In genomic region chr19:5128932-5129389, GRCh38 we compare ENCODE assay signal across 11 cellular contexts.
DNase-seq lines count a peak whose midpoint lies in the region; ATAC-seq, FAIRE-seq and TF ChIP-seq lines count a peak whose summit lies in the region.
"Had no signal": no experiment of that assay in that cellular context is flagged by ENCODE, and none has a peak within 500 bp of the region (broad histone marks: within the 10 kb centered on the region; RNA-seq: fewer than 3 reads in every experiment).

No MANE protein-coding gene starts in this region.

- peaks cover 3% of the 10 kb centered on the region for H3K27me3 Mint-ChIP-seq in brain
- no peaks in the 10 kb centered on the region for H3K27me3 Mint-ChIP-seq in stimulated activated naive B cell treated with anti-CD40 and anti-IgM and Interleukin-4, amounts not matched to agents 10 μg/mL and 1 μg/mL and 100 μg/mL, for 72 hours
- H3K27me3 Mint-ChIP-seq in natural killer cell treated with Interleukin-12 subunit alpha and Interleukin-12 subunit beta and Interleukin-15 and Interleukin-18, amount 100 ng/mL, for 72 hours, result no peaks in the 10 kb centered on the region

- H3K4me3 Mint-ChIP-seq in brain, result no peak overlapping the region
- peak overlapping the region; percentile 41 to 97 for H3K4me3 Mint-ChIP-seq in stimulated activated naive B cell treated with anti-CD40 and anti-IgM and Interleukin-4, amounts not matched to agents 10 μg/mL and 1 μg/mL and 100 μg/mL, for 72 hours
- H3K4me3 Mint-ChIP-seq in natural killer cell treated with Interleukin-12 subunit alpha and Interleukin-12 subunit beta and Interleukin-15 and Interleukin-18, amount 100 ng/mL, for 72 hours, result no peak overlapping the region
- H3K4me3 Mint-ChIP-seq: neural progenitor cell had no signal

- peak overlapping the region in 3 of 5 experiments; percentile 36 to 56 (median 50) for H3K27ac Mint-ChIP-seq in brain
- peak overlapping the region; percentile 98 for H3K27ac Mint-ChIP-seq in stimulated activated naive B cell treated with anti-CD40 and anti-IgM and Interleukin-4, amounts not matched to agents 10 μg/mL and 1 μg/mL and 100 μg/mL, for 72 hours
- no peak overlapping the region for H3K27ac Mint-ChIP-seq in natural killer cell treated with Interleukin-12 subunit alpha and Interleukin-12 subunit beta and Interleukin-15 and Interleukin-18, amount 100 ng/mL, for 72 hours
- H3K27ac Mint-ChIP-seq: neural progenitor cell had no signal

- no peak for TF ChIP-seq EP300 in Ishikawa (IDR thresholded peaks at IDR 0.05; ENCODE audit: borderline replicate concordance)

- DNase-seq in left kidney (ENCODE audit: low read depth, low spot score) (peak; percentile 79), urothelium cell line (ENCODE audit: low spot score) (no peak), AG08395 (ENCODE audit: low spot score) (no peak)
- no peak for DNase-seq in stimulated activated naive B cell treated with anti-CD40 and anti-IgM and Interleukin-4, amounts not matched to agents 10 μg/mL and 1 μg/mL and 100 μg/mL, for 72 hours
- no peak for DNase-seq in natural killer cell treated with Interleukin-12 subunit alpha and Interleukin-12 subunit beta and Interleukin-15 and Interleukin-18, amount 100 ng/mL, for 72 hours (ENCODE audit: low spot score)
- DNase-seq: activated T-cell treated with anti-CD3 and anti-CD28 coated beads, Interleukin-2, amount 50 U/mL, for 1 hour; stimulated activated naive CD4-positive, alpha-beta T cell had no signal

- TF ChIP-seq CTCF in brain (conservative IDR thresholded peaks at IDR 0.05), result no peak

- peaks cover 49% of the 10 kb centered on the region for H3K4me1 Mint-ChIP-seq in brain
- H3K4me1 Mint-ChIP-seq in stimulated activated naive B cell treated with anti-CD40 and anti-IgM and Interleukin-4, amounts not matched to agents 10 μg/mL and 1 μg/mL and 100 μg/mL, for 72 hours, result peaks cover 62 to 95% of the 10 kb centered on the region in 2 donors
- peaks cover 11 to 14% of the 10 kb centered on the region in 2 donors for H3K4me1 Mint-ChIP-seq in natural killer cell treated with Interleukin-12 subunit alpha and Interleukin-12 subunit beta and Interleukin-15 and Interleukin-18, amount 100 ng/mL, for 72 hours (ENCODE audit: low read depth in 2 of 2)

- FAIRE-seq in urothelium cell line (lab: Jason Lieb, UNC), result no peak

- TF ChIP-seq RAD21 in Ishikawa (IDR thresholded peaks at IDR 0.05; ENCODE audit: low read depth), result no peak

- no peak for ATAC-seq in stimulated activated naive B cell treated with anti-CD40 and anti-IgM and Interleukin-4, amounts not matched to agents 10 μg/mL and 1 μg/mL and 100 μg/mL, for 72 hours (replicated peaks)
- no peak for ATAC-seq in natural killer cell treated with Interleukin-12 subunit alpha and Interleukin-12 subunit beta and Interleukin-15 and Interleukin-18, amount 100 ng/mL, for 72 hours
- no peak for ATAC-seq in GM18868 (IDR thresholded peaks at IDR 0.05; ENCODE audit: unreplicated experiment)

- no peaks in the 10 kb centered on the region for H3K9me3 Mint-ChIP-seq in brain
- no peaks in the 10 kb centered on the region for H3K9me3 Mint-ChIP-seq in stimulated activated naive B cell treated with anti-CD40 and anti-IgM and Interleukin-4, amounts not matched to agents 10 μg/mL and 1 μg/mL and 100 μg/mL, for 72 hours
- H3K9me3 Mint-ChIP-seq in natural killer cell treated with Interleukin-12 subunit alpha and Interleukin-12 subunit beta and Interleukin-15 and Interleukin-18, amount 100 ng/mL, for 72 hours, result no peaks in the 10 kb centered on the region
- H3K9me3 Mint-ChIP-seq: neural progenitor cell had no signal

- H3K36me3 Mint-ChIP-seq in brain, result peaks cover 17% of the 10 kb centered on the region
- H3K36me3 Mint-ChIP-seq in stimulated activated naive B cell treated with anti-CD40 and anti-IgM and Interleukin-4, amounts not matched to agents 10 μg/mL and 1 μg/mL and 100 μg/mL, for 72 hours, result peaks cover 25 to 36% of the 10 kb centered on the region in 2 donors
- no peaks in the 10 kb centered on the region for H3K36me3 Mint-ChIP-seq in natural killer cell treated with Interleukin-12 subunit alpha and Interleukin-12 subunit beta and Interleukin-15 and Interleukin-18, amount 100 ng/mL, for 72 hours
- H3K36me3 Mint-ChIP-seq: neural progenitor cell had no signal

TF ChIP-seq in Ishikawa, 13 proteins besides CTCF, POLR2A, EP300 and RAD21:
- TF ChIP-seq NFIC (IDR thresholded peaks at IDR 0.05) (no peak), EGR1 (IDR thresholded peaks at IDR 0.05) (peak; percentile 46; the same call in 1 of the 2 replicates)

Comparison
In these comparisons a context has a peak if more than half of its experiments do, and no peak if none do; other contexts are left out.
1. H3K27ac Mint-ChIP-seq: peak in brain (3 of 5) and stimulated activated naive B cell treated with anti-CD40 and anti-IgM and Interleukin-4, amounts not matched to agents 10 μg/mL and 1 μg/mL and 100 μg/mL, for 72 hours (single experiment); none in natural killer cell treated with Interleukin-12 subunit alpha and Interleukin-12 subunit beta and Interleukin-15 and Interleukin-18, amount 100 ng/mL, for 72 hours (0 of 2).
2. H3K4me3 Mint-ChIP-seq: peak in stimulated activated naive B cell treated with anti-CD40 and anti-IgM and Interleukin-4, amounts not matched to agents 10 μg/mL and 1 μg/mL and 100 μg/mL, for 72 hours (2 of 2); none in brain (0 of 5) and natural killer cell treated with Interleukin-12 subunit alpha and Interleukin-12 subunit beta and Interleukin-15 and Interleukin-18, amount 100 ng/mL, for 72 hours (single experiment).